In genomic region chr9:127714916-127715442, GRCh38 we compare ENCODE assay signal across 9 cellular contexts. TPM values are rescaled to one million over a fixed set of nuclear protein-coding genes. Genes with fewer than 3 reads are reported as not detected.
DNase-seq lines count a peak whose midpoint lies in the region; ATAC-seq and TF ChIP-seq lines count a peak whose summit lies in the region.
"Had no signal": no experiment of that assay in that cellular context is flagged by ENCODE, and none has a peak within 500 bp of the region (broad histone marks: within the 10 kb centered on the region; RNA-seq: fewer than 3 reads in every experiment).

No MANE protein-coding gene starts in this region.

- peak overlapping the region; percentile 89 to 100 (median 98) for H3K4me2 ChIP-seq in BLaER1 treated with 17β-estradiol and CSF1 and Interleukin-3, amounts not matched to agents 10 nM and 100 nM
- peak overlapping the region; percentile 95 for H3K4me2 ChIP-seq in GM23338

- no peaks in the 10 kb centered on the region for H3K36me3 ChIP-seq in BLaER1 treated with 17β-estradiol and CSF1 and Interleukin-3, amounts not matched to agents 10 nM and 100 nM
- H3K36me3 ChIP-seq in GM23338 (ENCODE audit: insufficient read depth) (no peaks in the 10 kb centered on the region), rectal smooth muscle tissue (ENCODE audit: control insufficient read depth, insufficient read depth, low read length) (no peaks in the 10 kb centered on the region)

- H2AFZ ChIP-seq in GM23338, result peak overlapping the region; percentile 94

- peak overlapping the region; percentile 37 to 73 (median 63); a peak in 21 of 22 replicates for H3K27ac ChIP-seq in BLaER1 treated with 17β-estradiol and CSF1 and Interleukin-3, amounts not matched to agents 10 nM and 100 nM
- no peak overlapping the region for H3K27ac ChIP-seq in GM23338 (ENCODE audit: low read depth)
- H3K27ac ChIP-seq in rectal smooth muscle tissue (ENCODE audit: low read depth, low read length), result peak overlapping the region; percentile 65

- peak overlapping the region; percentile 67 to 87 (median 80) for H3K9ac ChIP-seq in BLaER1 treated with 17β-estradiol and CSF1 and Interleukin-3, amounts not matched to agents 10 nM and 100 nM
- peak overlapping the region; percentile 61 for H3K9ac ChIP-seq in rectal smooth muscle tissue (ENCODE audit: low read length)

- peak overlapping the region; percentile 74 to 93 (median 80) for H3K4me3 ChIP-seq in BLaER1 treated with 17β-estradiol and CSF1 and Interleukin-3, amounts not matched to agents 10 nM and 100 nM
- peak overlapping the region; percentile 66 for H3K4me3 ChIP-seq in GM23338
- H3K4me3 ChIP-seq in rectal smooth muscle tissue (ENCODE audit: low read length), result peak overlapping the region; percentile 93

- peaks cover 0 to 46% (median 41%) of the 10 kb centered on the region in 11 experiments; a peak in 19 of 22 replicates for H4K20me1 ChIP-seq in BLaER1 treated with 17β-estradiol and CSF1 and Interleukin-3, amounts not matched to agents 10 nM and 100 nM
- no peaks in the 10 kb centered on the region for H4K20me1 ChIP-seq in GM23338 (replicated peaks; ENCODE audit: insufficient read depth)

- peaks cover 48 to 76% (median 70%) of the 10 kb centered on the region in 10 experiments for H3K4me1 ChIP-seq in BLaER1 treated with 17β-estradiol and CSF1 and Interleukin-3, amounts not matched to agents 10 nM and 100 nM
- H3K4me1 ChIP-seq in GM23338 (ENCODE audit: insufficient read depth) (peaks cover 10% of the 10 kb centered on the region), rectal smooth muscle tissue (ENCODE audit: control insufficient read depth, insufficient read depth, low read length) (peaks cover 3% of the 10 kb centered on the region)

- H3K4me3 Mint-ChIP-seq in GM23338, result peak overlapping the region; percentile 98
- peak overlapping the region; percentile 97 for H3K4me3 Mint-ChIP-seq in WTC11
- H3K4me3 Mint-ChIP-seq in glutamatergic neuron (ENCODE audit: unreplicated experiment), result peak overlapping the region; percentile 100

- POLR2A ChIA-PET in WTC11 (lab: Charles Lee), result interaction anchor here (0.6 to 1.4 kb wide), 3 partner anchors 13 to 377 kb away, joined by 4 to 5 read pairs (median 4); no protein-coding TSS in a partner anchor

- H3K36me3 Mint-ChIP-seq in GM23338 (ENCODE audit: low read depth), result no peaks in the 10 kb centered on the region
- no peaks in the 10 kb centered on the region for H3K36me3 Mint-ChIP-seq in WTC11
- no peaks in the 10 kb centered on the region for H3K36me3 Mint-ChIP-seq in glutamatergic neuron (ENCODE audit: unreplicated experiment)

- no peaks in the 10 kb centered on the region for H3K9me3 ChIP-seq in BLaER1 treated with 17β-estradiol and CSF1 and Interleukin-3, amounts not matched to agents 10 nM and 100 nM (replicated peaks in 1 of 11)

- DNase-seq in GM23338 (ENCODE audit: low spot score) (peak; percentile 48), WTC11 (ENCODE audit: low spot score) (no peak), glutamatergic neuron (peak; percentile 54), GDM1 (lab: John Stamatoyannopoulos, UW) (no peak), midbrain (lab: John Stamatoyannopoulos, UW) (no peak), activated gamma-delta T cell (lab: John Stamatoyannopoulos, UW) (no peak)

- TF ChIP-seq CTCF in GM23338 (conservative IDR thresholded peaks at IDR 0.05; ENCODE audit: low read depth in 2 of 2) (no peak), WTC11 (IDR thresholded peaks at IDR 0.05) (no peak), glutamatergic neuron (IDR thresholded peaks at IDR 0.05; ENCODE audit: partially characterized antibody, unreplicated experiment) (no peak)

- H3K79me2 ChIP-seq in GM23338 (replicated peaks; ENCODE audit: insufficient read depth), result no peaks in the 10 kb centered on the region

- H3K27me3 ChIP-seq in BLaER1 treated with 17β-estradiol and CSF1 and Interleukin-3, amounts not matched to agents 10 nM and 100 nM, result no peaks in the 10 kb centered on the region
- no peaks in the 10 kb centered on the region for H3K27me3 ChIP-seq in GM23338 (ENCODE audit: insufficient read depth)
- H3K27me3 ChIP-seq in rectal smooth muscle tissue (ENCODE audit: control insufficient read depth, insufficient read depth, low read length), result no peaks in the 10 kb centered on the region

- H3F3A ChIP-seq in GM23338 (replicated peaks; ENCODE audit: low read depth), result 0 out of 2 replicates have a peak, but pooled peaks cover 7% of the 10 kb centered on the region

- CTCF ChIA-PET in WTC11 (lab: Charles Lee), result interaction anchor here (0.8 to 7.3 kb wide), 14 partner anchors 9 to 212 kb away, joined by 3 to 73 read pairs (median 4); partner anchors contain the start of genes CFAP157 and TOR2A

- peaks cover 27% of the 10 kb centered on the region for H3K4me1 Mint-ChIP-seq in GM23338
- H3K4me1 Mint-ChIP-seq in WTC11, result peaks cover 22% of the 10 kb centered on the region
- H3K4me1 Mint-ChIP-seq in glutamatergic neuron (ENCODE audit: low read depth, unreplicated experiment), result peaks cover 15% of the 10 kb centered on the region

- H3K27ac Mint-ChIP-seq in GM23338 (no peak overlapping the region), WTC11 (peak overlapping the region; percentile 91; the same call in 1 of the 2 replicates), glutamatergic neuron (ENCODE audit: unreplicated experiment) (no peak overlapping the region)

- H3K27me3 Mint-ChIP-seq in GM23338 (ENCODE audit: insufficient read depth, low read depth, poor library complexity), result peaks cover 18% of the 10 kb centered on the region
- H3K27me3 Mint-ChIP-seq in WTC11 (ENCODE audit: low read depth), result no peaks in the 10 kb centered on the region
- peaks cover 9% of the 10 kb centered on the region for H3K27me3 Mint-ChIP-seq in glutamatergic neuron (ENCODE audit: unreplicated experiment)

- ATAC-seq in GM23338 (peak; percentile 13), WTC11 (peak; percentile 5)

- H3K9me2 ChIP-seq in GM23338 (ENCODE audit: insufficient read depth), result no peaks in the 10 kb centered on the region

- no peaks in the 10 kb centered on the region for H3K9me3 Mint-ChIP-seq in GM23338
- no peaks in the 10 kb centered on the region for H3K9me3 Mint-ChIP-seq in WTC11
- H3K9me3 Mint-ChIP-seq in glutamatergic neuron (ENCODE audit: unreplicated experiment), result peaks cover 10% of the 10 kb centered on the region

TF ChIP-seq in WTC11, 78 proteins besides CTCF, POLR2A, EP300 and RAD21 (continues in another document):
- TF ChIP-seq ZNF671 (CRISPR knock-in tag; IDR thresholded peaks at IDR 0.05), result no peak
- 0 out of 2 replicates have a peak, but pooled peaks have one; percentile 30 for TF ChIP-seq ZNF232 (CRISPR knock-in tag; IDR thresholded peaks at IDR 0.05)
- no peak for TF ChIP-seq FOXJ3 (CRISPR knock-in tag; IDR thresholded peaks at IDR 0.05; ENCODE audit: borderline replicate concordance)
- TF ChIP-seq PRDM15 (CRISPR knock-in tag; IDR thresholded peaks at IDR 0.05), result no peak
- 0 out of 2 replicates have a peak, but pooled peaks have one; percentile 16 for TF ChIP-seq NFE2L1 (CRISPR knock-in tag; IDR thresholded peaks at IDR 0.05)
- no peak for TF ChIP-seq IRF2 (CRISPR knock-in tag; IDR thresholded peaks at IDR 0.05; ENCODE audit: borderline replicate concordance, low read depth)
- no peak for TF ChIP-seq E2F4 (CRISPR knock-in tag; IDR thresholded peaks at IDR 0.05; ENCODE audit: borderline replicate concordance, low read depth)

RNA-seq across cellular contexts. Expression of gene PTRH1, which starts 0.5 kb away (rescaled TPM):
- total RNA-seq in GM23338 (2014; rRNA removed; shearing (Covaris generic)), result 9.5 and 15.1 TPM in 2 replicates
- polyA plus RNA-seq in GM23338 (2016; fragmentation: Nextera tagmentation; extraction: Ambion mirVana), result 18.6 and 18.9 TPM in 2 replicates
- total RNA-seq in WTC11 (2021) (13.1 to 16.9 TPM (median 13.9 TPM) in 3 replicates), glutamatergic neuron (ENCODE audit: unreplicated experiment) (10.1 TPM)

RNA-seq across cellular contexts. Expression of gene TTC16, which starts 0.9 kb away (rescaled TPM):
- total RNA-seq in GM23338 (2014; rRNA removed; shearing (Covaris generic)), result not detected in 2 replicates
- not detected in 2 replicates for polyA plus RNA-seq in GM23338 (2016; fragmentation: Nextera tagmentation; extraction: Ambion mirVana)
- total RNA-seq in WTC11 (2021), result not detected in 3 replicates
- total RNA-seq in glutamatergic neuron (ENCODE audit: unreplicated experiment), result not detected
- total RNA-seq: HT1080 had no signal

RNA-seq across cellular contexts. Expression of gene CFAP157, which starts 8.2 kb away (rescaled TPM):
- total RNA-seq in GM23338 (2014; rRNA removed; shearing (Covaris generic)), result 0.17 TPM in 1 of 2 replicates, not detected in the other
- polyA plus RNA-seq in GM23338 (2016; fragmentation: Nextera tagmentation; extraction: Ambion mirVana), result 0.55 and 0.78 TPM in 2 replicates
- total RNA-seq in WTC11 (2021), result 0.07 to 0.22 TPM in 2 of 3 replicates, not detected in the other
- 0.61 TPM for total RNA-seq in glutamatergic neuron (ENCODE audit: unreplicated experiment)
- total RNA-seq: HT1080 had no signal

RNA-seq across cellular contexts. Expression of gene TOR2A, which starts 20.1 kb away (rescaled TPM):
- total RNA-seq in GM23338 (2014; rRNA removed; shearing (Covaris generic)), result 21.1 and 23.5 TPM in 2 replicates
- polyA plus RNA-seq in GM23338 (2016; fragmentation: Nextera tagmentation; extraction: Ambion mirVana), result 14.4 TPM in 2 replicates
- total RNA-seq in WTC11 (2021), result 14.4 to 19.4 TPM (median 16.6 TPM) in 3 replicates
- 27.5 TPM for total RNA-seq in glutamatergic neuron (ENCODE audit: unreplicated experiment)

Comparison
In these comparisons a context has a peak if more than half of its experiments do, and no peak if none do; other contexts are left out.
1. DNase-seq: peak in GM23338 (single experiment) and glutamatergic neuron (single experiment); none in WTC11 (single experiment), GDM1 (single experiment), midbrain (single experiment) and activated gamma-delta T cell (single experiment).
2. Peak in every context shown above with its lines, with median percentiles within 50 percentile points of each other: H3K4me3 ChIP-seq and H3K4me3 Mint-ChIP-seq.